In genomic region chr13:41313117-41313516, GRCh38 we compare ENCODE assay signal across 11 cellular contexts. TPM values are rescaled to one million over a fixed set of nuclear protein-coding genes. Genes with fewer than 3 reads are reported as not detected.
DNase-seq lines count a peak whose midpoint lies in the region; ATAC-seq and TF ChIP-seq lines count a peak whose summit lies in the region.
"Had no signal": no experiment of that assay in that cellular context is flagged by ENCODE, and none has a peak within 500 bp of the region (broad histone marks: within the 10 kb centered on the region; RNA-seq: fewer than 3 reads in every experiment).

No MANE protein-coding gene starts in this region.

- H3K27ac Mint-ChIP-seq in activated naive CD4-positive, alpha-beta T cell treated with anti-CD3 and anti-CD28 coated beads, Interleukin-2, amount 10 ng/mL, durations not matched to agents 7 days and 5 days, result no peak overlapping the region
- no peak overlapping the region for H3K27ac Mint-ChIP-seq in activated CD4-positive, alpha-beta memory T cell treated with anti-CD3 and anti-CD28 coated beads for 36 hours
- H3K27ac Mint-ChIP-seq in glutamatergic neuron (ENCODE audit: unreplicated experiment), result no peak overlapping the region
- no peak overlapping the region for H3K27ac Mint-ChIP-seq in stimulated activated memory B cell treated with anti-CD40 and anti-IgM and Interleukin-4, amounts not matched to agents 10 μg/mL and 1 μg/mL and 100 μg/mL, for 72 hours

- H3K9ac ChIP-seq in subcutaneous abdominal adipose tissue (ENCODE audit: low read length in 5 of 5), result peak overlapping the region in 2 of 5 donors; percentile 89 to 92

- peak overlapping the region; percentile 30 for H3K27ac ChIP-seq in subcutaneous abdominal adipose tissue (ENCODE audit: low read depth, low read length)

- H3K27me3 ChIP-seq in subcutaneous abdominal adipose tissue (ENCODE audit: control insufficient read depth in 5 of 5, insufficient read depth in 4 of 5, low read length in 5 of 5), result no peaks in the 10 kb centered on the region
- H3K27me3 ChIP-seq: testis had no signal

- intact Hi-C loops in activated CD4-positive, alpha-beta memory T cell treated with anti-CD3 and anti-CD28 coated beads for 36 hours (cut with micrococcal nuclease), result no loop called here

- DNase-seq in activated naive CD4-positive, alpha-beta T cell treated with anti-CD3 and anti-CD28 coated beads, Interleukin-2, amount 10 ng/mL, durations not matched to agents 7 days and 5 days, result no peak
- DNase-seq in activated naive CD4-positive, alpha-beta T cell treated with Interleukin-2 at 50 U/mL for 16 hours, result no peak
- no peak for DNase-seq in activated CD4-positive, alpha-beta memory T cell treated with anti-CD3 and anti-CD28 coated beads for 36 hours
- DNase-seq in glutamatergic neuron, result no peak
- no peak for DNase-seq in NCI-H510A treated with DMSO at 0.1 percent for 48 hours (lab: John Stamatoyannopoulos, UW)
- DNase-seq in globus pallidus (ENCODE audit: low spot score), result no peak
- DNase-seq: cortex of kidney, DMS79, testis had no signal

- no peaks in the 10 kb centered on the region for H3K9me3 Mint-ChIP-seq in activated naive CD4-positive, alpha-beta T cell treated with anti-CD3 and anti-CD28 coated beads, Interleukin-2, amount 10 ng/mL, durations not matched to agents 7 days and 5 days
- H3K9me3 Mint-ChIP-seq in activated CD4-positive, alpha-beta memory T cell treated with anti-CD3 and anti-CD28 coated beads for 36 hours, result no peaks in the 10 kb centered on the region
- no peaks in the 10 kb centered on the region for H3K9me3 Mint-ChIP-seq in glutamatergic neuron (ENCODE audit: unreplicated experiment)
- H3K9me3 Mint-ChIP-seq in stimulated activated memory B cell treated with anti-CD40 and anti-IgM and Interleukin-4, amounts not matched to agents 10 μg/mL and 1 μg/mL and 100 μg/mL, for 72 hours, result no peaks in the 10 kb centered on the region

- no peak for ATAC-seq in stimulated activated memory B cell treated with anti-CD40 and anti-IgM and Interleukin-4, amounts not matched to agents 10 μg/mL and 1 μg/mL and 100 μg/mL, for 72 hours

- H3K36me3 ChIP-seq in subcutaneous abdominal adipose tissue (ENCODE audit: control insufficient read depth in 5 of 5, insufficient read depth in 5 of 5, low read length in 5 of 5), result no peaks in the 10 kb centered on the region

- no peaks in the 10 kb centered on the region for H3K9me3 ChIP-seq in subcutaneous abdominal adipose tissue (ENCODE audit: control insufficient read depth in 5 of 5, low read length in 5 of 5)
- H3K9me3 ChIP-seq: testis had no signal

- peaks cover 0 to 29% (median 27%) of the 10 kb centered on the region in 5 donors for H3K4me1 ChIP-seq in subcutaneous abdominal adipose tissue (ENCODE audit: control insufficient read depth in 5 of 5, insufficient read depth in 5 of 5, low read length in 5 of 5)

- no peak for TF ChIP-seq CTCF in glutamatergic neuron (IDR thresholded peaks at IDR 0.05; ENCODE audit: partially characterized antibody, unreplicated experiment)

- peaks cover 4% of the 10 kb centered on the region for H3K27me3 Mint-ChIP-seq in activated naive CD4-positive, alpha-beta T cell treated with anti-CD3 and anti-CD28 coated beads, Interleukin-2, amount 10 ng/mL, durations not matched to agents 7 days and 5 days
- H3K27me3 Mint-ChIP-seq in activated CD4-positive, alpha-beta memory T cell treated with anti-CD3 and anti-CD28 coated beads for 36 hours, result no peaks in the 10 kb centered on the region
- peaks cover 5% of the 10 kb centered on the region for H3K27me3 Mint-ChIP-seq in glutamatergic neuron (ENCODE audit: unreplicated experiment)
- H3K27me3 Mint-ChIP-seq in stimulated activated memory B cell treated with anti-CD40 and anti-IgM and Interleukin-4, amounts not matched to agents 10 μg/mL and 1 μg/mL and 100 μg/mL, for 72 hours, result no peaks in the 10 kb centered on the region

- peak overlapping the region; percentile 96 for H3K4me3 Mint-ChIP-seq in activated naive CD4-positive, alpha-beta T cell treated with anti-CD3 and anti-CD28 coated beads, Interleukin-2, amount 10 ng/mL, durations not matched to agents 7 days and 5 days
- peak overlapping the region; percentile 93 for H3K4me3 Mint-ChIP-seq in activated CD4-positive, alpha-beta memory T cell treated with anti-CD3 and anti-CD28 coated beads for 36 hours
- peak overlapping the region; percentile 41 for H3K4me3 Mint-ChIP-seq in glutamatergic neuron (ENCODE audit: unreplicated experiment)
- no peak overlapping the region for H3K4me3 Mint-ChIP-seq in stimulated activated memory B cell treated with anti-CD40 and anti-IgM and Interleukin-4, amounts not matched to agents 10 μg/mL and 1 μg/mL and 100 μg/mL, for 72 hours

- peaks cover 17% of the 10 kb centered on the region for H3K36me3 Mint-ChIP-seq in activated naive CD4-positive, alpha-beta T cell treated with anti-CD3 and anti-CD28 coated beads, Interleukin-2, amount 10 ng/mL, durations not matched to agents 7 days and 5 days
- peaks cover 10% of the 10 kb centered on the region for H3K36me3 Mint-ChIP-seq in activated CD4-positive, alpha-beta memory T cell treated with anti-CD3 and anti-CD28 coated beads for 36 hours
- no peaks in the 10 kb centered on the region for H3K36me3 Mint-ChIP-seq in glutamatergic neuron (ENCODE audit: unreplicated experiment)
- peaks cover 7% of the 10 kb centered on the region for H3K36me3 Mint-ChIP-seq in stimulated activated memory B cell treated with anti-CD40 and anti-IgM and Interleukin-4, amounts not matched to agents 10 μg/mL and 1 μg/mL and 100 μg/mL, for 72 hours

- CTCF ChIA-PET in activated naive CD4-positive, alpha-beta T cell treated with anti-CD3 and anti-CD28 coated beads, Interleukin-2, amount 10 ng/mL, durations not matched to agents 7 days and 5 days (lab: Charles Lee), result interaction anchor here (1.0 kb wide), 1 partner anchor 259 kb away, joined by 4 read pairs; no protein-coding TSS in a partner anchor
- CTCF ChIA-PET in activated CD4-positive, alpha-beta memory T cell treated with anti-CD3 and anti-CD28 coated beads for 36 hours (lab: Charles Lee), result no interaction called here

- H3K4me3 ChIP-seq in subcutaneous abdominal adipose tissue (ENCODE audit: low read depth in 1 of 5, low read length in 5 of 5), result peak overlapping the region in 1 of 5 donors; percentile 2

- POLR2A ChIA-PET in activated CD4-positive, alpha-beta memory T cell treated with anti-CD3 and anti-CD28 coated beads for 36 hours (lab: Charles Lee), result no interaction called here

- H3K4me1 Mint-ChIP-seq in activated naive CD4-positive, alpha-beta T cell treated with anti-CD3 and anti-CD28 coated beads, Interleukin-2, amount 10 ng/mL, durations not matched to agents 7 days and 5 days, result peaks cover 55% of the 10 kb centered on the region
- peaks cover 50% of the 10 kb centered on the region for H3K4me1 Mint-ChIP-seq in activated CD4-positive, alpha-beta memory T cell treated with anti-CD3 and anti-CD28 coated beads for 36 hours (ENCODE audit: low read depth)
- peaks cover 4% of the 10 kb centered on the region for H3K4me1 Mint-ChIP-seq in glutamatergic neuron (ENCODE audit: low read depth, unreplicated experiment)
- H3K4me1 Mint-ChIP-seq in stimulated activated memory B cell treated with anti-CD40 and anti-IgM and Interleukin-4, amounts not matched to agents 10 μg/mL and 1 μg/mL and 100 μg/mL, for 72 hours, result peaks cover 22% of the 10 kb centered on the region

RNA-seq across cellular contexts. Expression of gene NAA16, which starts 2.0 kb away (rescaled TPM):
- total RNA-seq in activated CD4-positive, alpha-beta memory T cell treated with anti-CD3 and anti-CD28 coated beads for 36 hours, result 10 to 100 TPM; 19.2 to 23.2 TPM
- total RNA-seq in glutamatergic neuron (ENCODE audit: unreplicated experiment), result 22.3 TPM

RNA-seq across cellular contexts. Expression of gene MTRF1, which starts 49.7 kb away (rescaled TPM):
- total RNA-seq in activated CD4-positive, alpha-beta memory T cell treated with anti-CD3 and anti-CD28 coated beads for 36 hours, result 10 to 100 TPM; 16.2 to 21.5 TPM
- 15.2 TPM for total RNA-seq in glutamatergic neuron (ENCODE audit: unreplicated experiment)
